6 cellular contexts compared by ENCODE assay signal in genomic region chr5:42543774-42544173, GRCh38.
"Had no signal": no experiment of that assay in that cellular context is flagged by ENCODE, and none has a peak within 500 bp of the region (broad histone marks: within the 10 kb centered on the region; RNA-seq: fewer than 3 reads in every experiment).

No MANE protein-coding gene starts in this region.

- ATAC-seq: GM23338 had no signal

- DNase-seq: H9, HCEC 1CT had no signal

- H2AFZ ChIP-seq: GM23338 had no signal

- H3K4me2 ChIP-seq: GM23338 had no signal

- H3K4me3 ChIP-seq: GM23338 had no signal

- FAIRE-seq: H1, H54, HTR-8/SVneo had no signal
